17 cellular contexts compared by ENCODE assay signal in the genomic region with DNA sequence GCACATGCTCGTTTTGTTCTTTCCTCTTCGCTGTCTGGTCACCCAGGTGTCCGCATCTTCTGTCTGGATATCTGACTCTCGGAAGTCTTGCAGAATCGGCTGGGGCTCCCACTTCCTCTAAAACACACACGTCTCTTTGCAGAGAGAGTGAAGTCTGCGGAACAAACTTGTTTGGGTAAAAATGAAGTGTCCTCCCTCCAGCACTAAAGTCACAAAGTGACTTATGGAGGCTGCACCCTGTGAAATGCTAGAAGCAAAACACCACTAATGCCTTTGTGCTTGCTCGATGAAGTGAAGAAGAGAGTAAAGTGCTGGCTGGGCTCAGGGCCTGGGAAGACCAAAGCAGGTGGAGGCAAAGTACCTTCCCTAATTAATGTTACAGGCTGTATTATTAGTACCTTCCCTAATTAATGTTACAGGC.
A peak's percentile ranks its signal among the peaks of the same experiment; 100 is the strongest.
DNase-seq lines count a peak whose midpoint lies in the region; ATAC-seq, FAIRE-seq and TF ChIP-seq lines count a peak whose summit lies in the region.
"Had no signal": no experiment of that assay in that cellular context is flagged by ENCODE, and none has a peak within 500 bp of the region (broad histone marks: within the 10 kb centered on the region; RNA-seq: fewer than 3 reads in every experiment).

No MANE protein-coding gene starts in this region.

- DNase-seq in GM12891 (ENCODE audit: insufficient read length, low spot score) (no peak), NB4 (ENCODE audit: low read depth) (peak; percentile 32), progenitor cell of endocrine pancreas (ENCODE audit: low spot score, unreplicated experiment) (no peak), NCI-H2081 (lab: John Stamatoyannopoulos, UW) (no peak), GDM1 (lab: John Stamatoyannopoulos, UW) (no peak), right atrium auricular region (ENCODE audit: low spot score) (no peak)
- DNase-seq in central memory CD8-positive, alpha-beta T cell (ENCODE audit: low spot score in 2 of 2): no peak
- DNase-seq in activated naive CD4-positive, alpha-beta T cell treated with anti-CD3 and anti-CD28 coated beads for 36 hours: no peak
- DNase-seq: activated CD4-positive, alpha-beta T cell treated with anti-CD3 and anti-CD28 coated beads for 4 hours; activated gamma-delta T cell; COR-L47; HFFc6; NCI-H526 treated with DMSO at 0.1 percent for 48 hours; stimulated activated naive B cell treated with anti-CD40 and anti-IgM and Interleukin-4, amounts not matched to agents 10 μg/mL and 1 μg/mL and 100 μg/mL, for 72 hours had no signal

- FAIRE-seq in GM12891 (lab: Jason Lieb, UNC): no peak
- FAIRE-seq: colon, K562 had no signal

- H3K36me3 ChIP-seq in right atrium auricular region: no peaks in the 10 kb centered on the region

- H3K4me3 Mint-ChIP-seq in central memory CD8-positive, alpha-beta T cell: no peak overlapping the region
- H3K4me3 Mint-ChIP-seq in progenitor cell of endocrine pancreas (ENCODE audit: low read depth): no peak overlapping the region
- no peak overlapping the region for H3K4me3 Mint-ChIP-seq in activated naive CD4-positive, alpha-beta T cell treated with anti-CD3 and anti-CD28 coated beads for 36 hours
- H3K4me3 Mint-ChIP-seq: HFFc6; natural killer cell treated with Interleukin-12 subunit alpha and Interleukin-12 subunit beta and Interleukin-15 and Interleukin-18, amount 100 ng/mL, for 72 hours; stimulated activated naive B cell treated with anti-CD40 and anti-IgM and Interleukin-4, amounts not matched to agents 10 μg/mL and 1 μg/mL and 100 μg/mL, for 72 hours had no signal

- peaks cover 0 to 22% of the 10 kb centered on the region in 2 donors for H3K4me1 ChIP-seq in right atrium auricular region

- H3K9me3 Mint-ChIP-seq in central memory CD8-positive, alpha-beta T cell: no peaks in the 10 kb centered on the region
- no peaks in the 10 kb centered on the region for H3K9me3 Mint-ChIP-seq in progenitor cell of endocrine pancreas (ENCODE audit: low read depth)
- no peaks in the 10 kb centered on the region for H3K9me3 Mint-ChIP-seq in activated naive CD4-positive, alpha-beta T cell treated with anti-CD3 and anti-CD28 coated beads for 36 hours

- H3K4me3 ChIP-seq in NB4 (ENCODE audit: low read depth, low read length) (no peak overlapping the region), right atrium auricular region (no peak overlapping the region)
- H3K4me3 ChIP-seq: K562 had no signal

- no peaks in the 10 kb centered on the region for H3K27me3 ChIP-seq in right atrium auricular region

- H3K27ac ChIP-seq in right atrium auricular region: no peak overlapping the region

- H3K4me1 Mint-ChIP-seq in central memory CD8-positive, alpha-beta T cell: peaks cover 14% of the 10 kb centered on the region
- peaks cover 82% of the 10 kb centered on the region for H3K4me1 Mint-ChIP-seq in progenitor cell of endocrine pancreas (ENCODE audit: low read depth)
- H3K4me1 Mint-ChIP-seq in activated naive CD4-positive, alpha-beta T cell treated with anti-CD3 and anti-CD28 coated beads for 36 hours (ENCODE audit: low read depth): no peaks in the 10 kb centered on the region

- TF ChIP-seq CTCF in NB4 (IDR thresholded peaks at IDR 0.05; ENCODE audit: low read depth, low read length): no peak
- TF ChIP-seq CTCF in progenitor cell of endocrine pancreas (IDR thresholded peaks at IDR 0.05; ENCODE audit: unreplicated experiment): no peak
- TF ChIP-seq CTCF in right atrium auricular region (IDR thresholded peaks at IDR 0.05): no peak

- no peak for ATAC-seq in central memory CD8-positive, alpha-beta T cell (replicated peaks; ENCODE audit: extremely low read depth, poor library complexity, severe bottlenecking)
- ATAC-seq: K562; natural killer cell treated with Interleukin-12 subunit alpha and Interleukin-12 subunit beta and Interleukin-15 and Interleukin-18, amount 100 ng/mL, for 72 hours had no signal

- H3K9me3 ChIP-seq in right atrium auricular region: no peaks in the 10 kb centered on the region

- no peak for TF ChIP-seq POLR2A in GM12891 (IDR thresholded peaks at IDR 0.05; ENCODE audit: low read depth, low read length)
- TF ChIP-seq POLR2A in NB4 (IDR thresholded peaks at IDR 0.05; ENCODE audit: extremely low read depth, insufficient read length): no peak

- no peaks in the 10 kb centered on the region for H3K27me3 Mint-ChIP-seq in central memory CD8-positive, alpha-beta T cell
- H3K27me3 Mint-ChIP-seq in progenitor cell of endocrine pancreas: no peaks in the 10 kb centered on the region
- H3K27me3 Mint-ChIP-seq in activated naive CD4-positive, alpha-beta T cell treated with anti-CD3 and anti-CD28 coated beads for 36 hours (ENCODE audit: low read depth): peaks cover 2% of the 10 kb centered on the region
- H3K27me3 Mint-ChIP-seq: stimulated activated naive B cell treated with anti-CD40 and anti-IgM and Interleukin-4, amounts not matched to agents 10 μg/mL and 1 μg/mL and 100 μg/mL, for 72 hours had no signal

- peak overlapping the region; percentile 18 for H3K27ac Mint-ChIP-seq in central memory CD8-positive, alpha-beta T cell (ENCODE audit: low read depth)
- peak overlapping the region; percentile 94 for H3K27ac Mint-ChIP-seq in progenitor cell of endocrine pancreas
- H3K27ac Mint-ChIP-seq in activated naive CD4-positive, alpha-beta T cell treated with anti-CD3 and anti-CD28 coated beads for 36 hours: no peak overlapping the region
- H3K27ac Mint-ChIP-seq: HFFc6; natural killer cell treated with Interleukin-12 subunit alpha and Interleukin-12 subunit beta and Interleukin-15 and Interleukin-18, amount 100 ng/mL, for 72 hours; stimulated activated naive B cell treated with anti-CD40 and anti-IgM and Interleukin-4, amounts not matched to agents 10 μg/mL and 1 μg/mL and 100 μg/mL, for 72 hours had no signal

- intact Hi-C loops in activated naive CD4-positive, alpha-beta T cell treated with anti-CD3 and anti-CD28 coated beads for 36 hours (cut with micrococcal nuclease): no loop called here

- CTCF ChIA-PET in activated naive CD4-positive, alpha-beta T cell treated with anti-CD3 and anti-CD28 coated beads for 36 hours (lab: Charles Lee): no interaction called here

- peaks cover 1% of the 10 kb centered on the region for H3K36me3 Mint-ChIP-seq in central memory CD8-positive, alpha-beta T cell (ENCODE audit: insufficient read depth)
- H3K36me3 Mint-ChIP-seq in progenitor cell of endocrine pancreas (ENCODE audit: insufficient read depth): peaks cover 25% of the 10 kb centered on the region
- no peaks in the 10 kb centered on the region for H3K36me3 Mint-ChIP-seq in activated naive CD4-positive, alpha-beta T cell treated with anti-CD3 and anti-CD28 coated beads for 36 hours (ENCODE audit: low read depth)
- H3K36me3 Mint-ChIP-seq: natural killer cell treated with Interleukin-12 subunit alpha and Interleukin-12 subunit beta and Interleukin-15 and Interleukin-18, amount 100 ng/mL, for 72 hours; stimulated activated naive B cell treated with anti-CD40 and anti-IgM and Interleukin-4, amounts not matched to agents 10 μg/mL and 1 μg/mL and 100 μg/mL, for 72 hours had no signal

TF ChIP-seq in GM12891, 5 proteins besides CTCF, POLR2A, EP300 and RAD21:
- no peak for TF ChIP-seq POLR2AphosphoS5 (IDR thresholded peaks at IDR 0.05; ENCODE audit: low read depth, low read length)
- TF ChIP-seq SPI1 (IDR thresholded peaks at IDR 0.05; ENCODE audit: low read depth, low read length): 0 out of 2 replicates have a peak, but pooled peaks have one; percentile 11
- no peak for TF ChIP-seq PAX5 (IDR thresholded peaks at IDR 0.05; ENCODE audit: insufficient read depth, low read length, severe bottlenecking)
- no peak for TF ChIP-seq POU2F2 (IDR thresholded peaks at IDR 0.05; ENCODE audit: low read depth, low read length)
- no peak for TF ChIP-seq TAF1 (IDR thresholded peaks at IDR 0.05; ENCODE audit: low read depth, low read length)
